1 cellular context compared by ENCODE assay signal in genomic region chr7:121132940-121133339, GRCh38.
A peak's percentile ranks its signal among the peaks of the same experiment; 100 is the strongest.
TF ChIP-seq lines count a peak whose summit lies in the region.

No MANE protein-coding gene starts in this region.

TF ChIP-seq in K562, 482 proteins besides CTCF, POLR2A, EP300 and RAD21 (continued from another document):
- TF ChIP-seq ZNF75A (CRISPR knock-in tag; IDR thresholded peaks at IDR 0.05), result no peak
- TF ChIP-seq TEAD4 (IDR thresholded peaks at IDR 0.05; ENCODE audit: low read length), result peak; percentile 58
- TF ChIP-seq TEAD4 (CRISPR knock-in tag; IDR thresholded peaks at IDR 0.05; ENCODE audit: borderline replicate concordance), result no peak
- TF ChIP-seq SMAD4 (CRISPR knock-in tag; conservative IDR thresholded peaks at IDR 0.05), result 0 out of 2 replicates have a peak, but pooled peaks have one; percentile 38
- no peak for TF ChIP-seq RFX1 (IDR thresholded peaks at IDR 0.05)
